In the genomic region with DNA sequence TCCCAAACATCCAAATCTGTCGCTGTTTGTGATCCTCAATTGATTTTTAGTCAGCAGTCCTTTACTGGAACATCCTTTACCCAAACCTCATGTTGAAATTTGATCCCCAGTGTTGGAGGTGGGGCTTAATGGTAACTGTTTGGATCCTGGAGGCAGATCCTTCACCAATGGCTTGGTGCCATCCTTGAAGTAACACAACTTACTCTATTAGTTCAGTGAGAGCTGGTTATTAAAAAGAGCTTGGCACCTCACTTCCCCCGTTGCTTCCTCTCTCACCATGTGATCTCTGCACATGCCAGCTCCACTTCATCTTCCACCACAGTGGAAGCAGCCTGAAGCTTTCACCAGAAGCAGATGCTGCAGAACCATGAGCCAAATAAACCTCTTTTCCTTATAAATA, we compare ENCODE assay signal across 18 cellular contexts. TPM values are rescaled to one million over a fixed set of nuclear protein-coding genes. Genes with fewer than 3 reads are reported as not detected.
DNase-seq lines count a peak whose midpoint lies in the region; ATAC-seq, FAIRE-seq and TF ChIP-seq lines count a peak whose summit lies in the region.
"Had no signal": no experiment of that assay in that cellular context is flagged by ENCODE, and none has a peak within 500 bp of the region (broad histone marks: within the 10 kb centered on the region; RNA-seq: fewer than 3 reads in every experiment).

No MANE protein-coding gene starts in this region.

- H3K9me3 ChIP-seq in keratinocyte (ENCODE audit: control insufficient read depth, low read depth, low read length): peaks cover 7% of the 10 kb centered on the region

- no peak overlapping the region for H3K4me2 ChIP-seq in keratinocyte (ENCODE audit: control insufficient read depth, extremely low read depth, insufficient read depth, low read depth, low read length)

- ATAC-seq in HG02623 (IDR thresholded peaks at IDR 0.05; ENCODE audit: unreplicated experiment): no peak

- H3K79me2 ChIP-seq in keratinocyte (ENCODE audit: control insufficient read depth, insufficient read depth, low read length): no peaks in the 10 kb centered on the region

- dilution Hi-C loops in keratinocyte (cut with MboI; ENCODE audit: extremely low pct_ligation_motif_present, low sequenced_read_pairs): no loop called here

- no peak overlapping the region for H3K4me3 ChIP-seq in keratinocyte (ENCODE audit: control insufficient read depth in 2 of 3, extremely low read depth in 1 of 3, insufficient read depth in 2 of 3, low read depth in 1 of 3, low read length in 3 of 3)

- H4K20me1 ChIP-seq in keratinocyte (ENCODE audit: control insufficient read depth, extremely low read depth, insufficient read depth, low read length): no peaks in the 10 kb centered on the region

- H3K9ac ChIP-seq in keratinocyte (ENCODE audit: control insufficient read depth, extremely low read depth, insufficient read depth, low read length): no peak overlapping the region

- H3K9me1 ChIP-seq in keratinocyte (ENCODE audit: control insufficient read depth, extremely low read depth, insufficient read depth, low read length): no peaks in the 10 kb centered on the region

- peak overlapping the region; percentile 27; the same call in 1 of the 2 replicates for H3K27ac ChIP-seq in C4-2B
- peak overlapping the region; percentile 30 for H3K27ac ChIP-seq in keratinocyte (ENCODE audit: control insufficient read depth, insufficient read depth, low read length)
- H3K27ac ChIP-seq: RWPE1 had no signal

- peak; percentile 18 for DNase-seq in NCI-H2029 (lab: John Stamatoyannopoulos, UW)
- DNase-seq in NCI-H2029 treated with DMSO at 0.1 percent for 48 hours (lab: John Stamatoyannopoulos, UW): no peak
- DNase-seq in cerebellar cortex (ENCODE audit: low spot score): peak; percentile 42
- no peak for DNase-seq in keratinocyte (ENCODE audit: low read depth, low spot score)
- no peak for DNase-seq in NCI-H2171 treated with DMSO at 0.1 percent for 48 hours (lab: John Stamatoyannopoulos, UW)
- no peak for DNase-seq in stimulated activated naive CD4-positive, alpha-beta T cell treated with Interleukin-2 at 50 U/mL for 16 hours (lab: John Stamatoyannopoulos, UW)
- DNase-seq: COR-L47, GDM1, HCEC 1CT, NCI-H1092 treated with DMSO at 0.1 percent for 48 hours, NCI-H187, NCI-H510A treated with DMSO at 0.1 percent for 48 hours had no signal

- FAIRE-seq in keratinocyte (lab: Jason Lieb, UNC): no peak
- FAIRE-seq: A204.1, GM12892, GM19239 had no signal

- H2AFZ ChIP-seq in keratinocyte (ENCODE audit: control insufficient read depth, low read length): no peak overlapping the region

- no peaks in the 10 kb centered on the region for H3K36me3 ChIP-seq in keratinocyte (ENCODE audit: control insufficient read depth in 2 of 2, extremely low read depth in 1 of 2, insufficient read depth in 2 of 2, low read length in 2 of 2)

- TF ChIP-seq CTCF in C4-2B (conservative IDR thresholded peaks at IDR 0.05) (no peak), keratinocyte (optimal IDR thresholded peaks at IDR 0.05 in 1 of 3, IDR thresholded peaks at IDR 0.05 in 1 of 3, conservative IDR thresholded peaks at IDR 0.05 in 1 of 3; ENCODE audit: extremely low read depth in 1 of 3, insufficient read depth in 2 of 3, low read length in 3 of 3) (no peak)

- peaks cover 28% of the 10 kb centered on the region for H3K4me1 ChIP-seq in keratinocyte (ENCODE audit: control insufficient read depth, extremely low read depth, insufficient read depth, low read length)

- H3K27me3 ChIP-seq in keratinocyte (ENCODE audit: control insufficient read depth, extremely low read depth, insufficient read depth, low read length): no peaks in the 10 kb centered on the region

RNA-seq across cellular contexts. Expression of gene DNAJB5, which starts 40.3 kb away (rescaled TPM):
- 2.4 to 3.9 TPM (median 2.7 TPM) in 3 replicates for polyA plus RNA-seq in keratinocyte
- 1.5 TPM for polyA plus RNA-seq in keratinocyte (2011; ENCODE audit: low read depth)
- 3.3 and 4.1 TPM in 2 replicates for polyA plus RNA-seq in keratinocyte (2011; cell fraction: cytosol; rRNA removed)
- 3.0 and 5.0 TPM in 2 replicates for polyA plus RNA-seq in keratinocyte (2011; cell fraction: nucleus; rRNA removed)
- polyA plus RNA-seq in keratinocyte (2012; ENCODE audit: low replicate concordance): 4.5 and 4.8 TPM in 2 replicates
- polyA minus RNA-seq in keratinocyte: 1.6 to 3.9 TPM (median 2.8 TPM) in 3 replicates
- 1.9 TPM for polyA minus RNA-seq in keratinocyte (2011; cell fraction: cytosol; rRNA and poly(A)+ RNA removed)
- polyA minus RNA-seq in keratinocyte (2011; cell fraction: nucleus; rRNA and poly(A)+ RNA removed): 1.4 and 1.9 TPM in 2 replicates

RNA-seq across cellular contexts. Expression of gene VCP, which starts 42.6 kb away (rescaled TPM):
- 339 to 414 TPM (median 356 TPM) in 3 replicates for polyA plus RNA-seq in keratinocyte
- polyA plus RNA-seq in keratinocyte (2011; ENCODE audit: low read depth): 109 TPM
- polyA plus RNA-seq in keratinocyte (2011; cell fraction: cytosol; rRNA removed): 235 and 294 TPM in 2 replicates
- polyA plus RNA-seq in keratinocyte (2011; cell fraction: nucleus; rRNA removed): 447 and 511 TPM in 2 replicates
- polyA plus RNA-seq in keratinocyte (2012; ENCODE audit: low replicate concordance): 197 and 386 TPM in 2 replicates
- polyA minus RNA-seq in keratinocyte: 460 to 537 TPM (median 484 TPM) in 3 replicates
- 296 TPM for polyA minus RNA-seq in keratinocyte (2011; cell fraction: cytosol; rRNA and poly(A)+ RNA removed)
- 417 and 614 TPM in 2 replicates for polyA minus RNA-seq in keratinocyte (2011; cell fraction: nucleus; rRNA and poly(A)+ RNA removed)

RNA-seq across cellular contexts. Expression of gene FANCG, which starts 49.9 kb away (rescaled TPM):
- 9.4 to 14.6 TPM (median 14.5 TPM) in 3 replicates for polyA plus RNA-seq in keratinocyte
- 8.3 TPM for polyA plus RNA-seq in keratinocyte (2011; ENCODE audit: low read depth)
- 5.1 and 7.0 TPM in 2 replicates for polyA plus RNA-seq in keratinocyte (2011; cell fraction: cytosol; rRNA removed)
- 27.6 and 30.3 TPM in 2 replicates for polyA plus RNA-seq in keratinocyte (2011; cell fraction: nucleus; rRNA removed)
- polyA plus RNA-seq in keratinocyte (2012; ENCODE audit: low replicate concordance): 10.5 and 16.2 TPM in 2 replicates
- polyA minus RNA-seq in keratinocyte: 5.7 to 16.3 TPM (median 16.1 TPM) in 3 replicates
- 4.0 TPM for polyA minus RNA-seq in keratinocyte (2011; cell fraction: cytosol; rRNA and poly(A)+ RNA removed)
- 7.4 and 11.3 TPM in 2 replicates for polyA minus RNA-seq in keratinocyte (2011; cell fraction: nucleus; rRNA and poly(A)+ RNA removed)

Comparison
In these comparisons a context has a peak if more than half of its experiments do, and no peak if none do; other contexts are left out.
1. DNase-seq: peak in NCI-H2029 (single experiment) and cerebellar cortex (single experiment); none in NCI-H2029 treated with DMSO at 0.1 percent for 48 hours (single experiment), keratinocyte (single experiment), NCI-H2171 treated with DMSO at 0.1 percent for 48 hours (single experiment) and stimulated activated naive CD4-positive, alpha-beta T cell treated with Interleukin-2 at 50 U/mL for 16 hours (single experiment).